ENCODE assay signal across 2 cellular contexts in the genomic region with DNA sequence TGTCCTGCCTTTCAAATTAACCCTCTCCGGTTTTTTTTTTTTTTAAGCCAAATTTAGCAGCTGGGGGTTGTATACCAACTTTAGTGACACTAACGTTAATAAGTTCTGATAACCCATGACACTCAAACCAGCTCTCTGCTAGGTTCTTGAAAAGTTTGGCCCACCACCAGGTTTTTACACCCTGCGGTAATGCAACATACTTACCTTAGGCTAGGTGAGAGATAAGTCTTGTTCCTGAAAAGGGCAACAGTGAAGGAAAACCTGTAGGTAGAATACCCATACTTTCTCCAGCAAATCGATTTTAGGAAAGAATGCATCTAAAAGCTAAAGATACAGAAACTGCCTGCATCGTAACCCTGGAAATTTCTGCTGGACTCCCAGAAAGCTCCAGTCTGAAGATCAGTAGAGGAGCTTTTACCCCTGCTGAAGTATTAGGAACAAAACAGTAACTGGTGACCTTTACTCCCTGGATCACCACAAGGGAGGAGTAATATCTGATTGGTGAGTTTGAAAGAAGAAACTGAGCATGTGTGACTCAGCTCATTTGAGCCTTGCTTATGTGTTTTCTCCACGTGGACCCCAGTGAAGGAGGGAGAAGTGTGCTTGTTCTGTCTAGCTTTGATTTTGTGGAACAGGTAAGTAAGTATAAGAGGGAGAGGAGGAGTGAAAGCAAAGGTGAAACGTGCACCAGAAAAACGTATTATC.
TF ChIP-seq lines count a peak whose summit lies in the region.

No MANE protein-coding gene starts in this region.

TF ChIP-seq in GM23338, 12 proteins besides CTCF, POLR2A, EP300 and RAD21 (continued from another document):
- TF ChIP-seq, protein P1, sequence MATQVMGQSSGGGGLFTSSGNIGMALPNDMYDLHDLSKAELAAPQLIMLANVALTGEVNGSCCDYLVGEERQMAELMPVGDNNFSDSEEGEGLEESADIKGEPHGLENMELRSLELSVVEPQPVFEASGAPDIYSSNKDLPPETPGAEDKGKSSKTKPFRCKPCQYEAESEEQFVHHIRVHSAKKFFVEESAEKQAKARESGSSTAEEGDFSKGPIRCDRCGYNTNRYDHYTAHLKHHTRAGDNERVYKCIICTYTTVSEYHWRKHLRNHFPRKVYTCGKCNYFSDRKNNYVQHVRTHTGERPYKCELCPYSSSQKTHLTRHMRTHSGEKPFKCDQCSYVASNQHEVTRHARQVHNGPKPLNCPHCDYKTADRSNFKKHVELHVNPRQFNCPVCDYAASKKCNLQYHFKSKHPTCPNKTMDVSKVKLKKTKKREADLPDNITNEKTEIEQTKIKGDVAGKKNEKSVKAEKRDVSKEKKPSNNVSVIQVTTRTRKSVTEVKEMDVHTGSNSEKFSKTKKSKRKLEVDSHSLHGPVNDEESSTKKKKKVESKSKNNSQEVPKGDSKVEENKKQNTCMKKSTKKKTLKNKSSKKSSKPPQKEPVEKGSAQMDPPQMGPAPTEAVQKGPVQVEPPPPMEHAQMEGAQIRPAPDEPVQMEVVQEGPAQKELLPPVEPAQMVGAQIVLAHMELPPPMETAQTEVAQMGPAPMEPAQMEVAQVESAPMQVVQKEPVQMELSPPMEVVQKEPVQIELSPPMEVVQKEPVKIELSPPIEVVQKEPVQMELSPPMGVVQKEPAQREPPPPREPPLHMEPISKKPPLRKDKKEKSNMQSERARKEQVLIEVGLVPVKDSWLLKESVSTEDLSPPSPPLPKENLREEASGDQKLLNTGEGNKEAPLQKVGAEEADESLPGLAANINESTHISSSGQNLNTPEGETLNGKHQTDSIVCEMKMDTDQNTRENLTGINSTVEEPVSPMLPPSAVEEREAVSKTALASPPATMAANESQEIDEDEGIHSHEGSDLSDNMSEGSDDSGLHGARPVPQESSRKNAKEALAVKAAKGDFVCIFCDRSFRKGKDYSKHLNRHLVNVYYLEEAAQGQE (IDR thresholded peaks at IDR 0.05; ENCODE audit: unreplicated experiment): no peak

TF ChIP-seq in K562, 482 proteins besides CTCF, POLR2A, EP300 and RAD21 (continued from another document and continues in another):
- TF ChIP-seq, protein P2, sequence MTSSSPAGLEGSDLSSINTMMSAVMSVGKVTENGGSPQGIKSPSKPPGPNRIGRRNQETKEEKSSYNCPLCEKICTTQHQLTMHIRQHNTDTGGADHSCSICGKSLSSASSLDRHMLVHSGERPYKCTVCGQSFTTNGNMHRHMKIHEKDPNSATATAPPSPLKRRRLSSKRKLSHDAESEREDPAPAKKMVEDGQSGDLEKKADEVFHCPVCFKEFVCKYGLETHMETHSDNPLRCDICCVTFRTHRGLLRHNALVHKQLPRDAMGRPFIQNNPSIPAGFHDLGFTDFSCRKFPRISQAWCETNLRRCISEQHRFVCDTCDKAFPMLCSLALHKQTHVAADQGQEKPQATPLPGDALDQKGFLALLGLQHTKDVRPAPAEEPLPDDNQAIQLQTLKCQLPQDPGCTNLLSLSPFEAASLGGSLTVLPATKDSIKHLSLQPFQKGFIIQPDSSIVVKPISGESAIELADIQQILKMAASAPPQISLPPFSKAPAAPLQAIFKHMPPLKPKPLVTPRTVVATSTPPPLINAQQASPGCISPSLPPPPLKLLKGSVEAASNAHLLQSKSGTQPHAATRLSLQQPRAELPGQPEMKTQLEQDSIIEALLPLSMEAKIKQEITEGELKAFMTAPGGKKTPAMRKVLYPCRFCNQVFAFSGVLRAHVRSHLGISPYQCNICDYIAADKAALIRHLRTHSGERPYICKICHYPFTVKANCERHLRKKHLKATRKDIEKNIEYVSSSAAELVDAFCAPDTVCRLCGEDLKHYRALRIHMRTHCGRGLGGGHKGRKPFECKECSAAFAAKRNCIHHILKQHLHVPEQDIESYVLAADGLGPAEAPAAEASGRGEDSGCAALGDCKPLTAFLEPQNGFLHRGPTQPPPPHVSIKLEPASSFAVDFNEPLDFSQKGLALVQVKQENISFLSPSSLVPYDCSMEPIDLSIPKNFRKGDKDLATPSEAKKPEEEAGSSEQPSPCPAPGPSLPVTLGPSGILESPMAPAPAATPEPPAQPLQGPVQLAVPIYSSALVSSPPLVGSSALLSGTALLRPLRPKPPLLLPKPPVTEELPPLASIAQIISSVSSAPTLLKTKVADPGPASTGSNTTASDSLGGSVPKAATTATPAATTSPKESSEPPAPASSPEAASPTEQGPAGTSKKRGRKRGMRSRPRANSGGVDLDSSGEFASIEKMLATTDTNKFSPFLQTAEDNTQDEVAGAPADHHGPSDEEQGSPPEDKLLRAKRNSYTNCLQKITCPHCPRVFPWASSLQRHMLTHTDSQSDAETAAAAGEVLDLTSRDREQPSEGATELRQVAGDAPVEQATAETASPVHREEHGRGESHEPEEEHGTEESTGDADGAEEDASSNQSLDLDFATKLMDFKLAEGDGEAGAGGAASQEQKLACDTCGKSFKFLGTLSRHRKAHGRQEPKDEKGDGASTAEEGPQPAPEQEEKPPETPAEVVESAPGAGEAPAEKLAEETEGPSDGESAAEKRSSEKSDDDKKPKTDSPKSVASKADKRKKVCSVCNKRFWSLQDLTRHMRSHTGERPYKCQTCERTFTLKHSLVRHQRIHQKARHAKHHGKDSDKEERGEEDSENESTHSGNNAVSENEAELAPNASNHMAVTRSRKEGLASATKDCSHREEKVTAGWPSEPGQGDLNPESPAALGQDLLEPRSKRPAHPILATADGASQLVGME (CRISPR knock-in tag; IDR thresholded peaks at IDR 0.05): no peak
- no peak for TF ChIP-seq RBM22 (IDR thresholded peaks at IDR 0.05; ENCODE audit: low read depth, low read length, poor library complexity, severe bottlenecking)
- TF ChIP-seq MAZ (CRISPR knock-in tag; conservative IDR thresholded peaks at IDR 0.05 in 1 of 2, IDR thresholded peaks at IDR 0.05 in 1 of 2): no peak
- TF ChIP-seq, protein P3, sequence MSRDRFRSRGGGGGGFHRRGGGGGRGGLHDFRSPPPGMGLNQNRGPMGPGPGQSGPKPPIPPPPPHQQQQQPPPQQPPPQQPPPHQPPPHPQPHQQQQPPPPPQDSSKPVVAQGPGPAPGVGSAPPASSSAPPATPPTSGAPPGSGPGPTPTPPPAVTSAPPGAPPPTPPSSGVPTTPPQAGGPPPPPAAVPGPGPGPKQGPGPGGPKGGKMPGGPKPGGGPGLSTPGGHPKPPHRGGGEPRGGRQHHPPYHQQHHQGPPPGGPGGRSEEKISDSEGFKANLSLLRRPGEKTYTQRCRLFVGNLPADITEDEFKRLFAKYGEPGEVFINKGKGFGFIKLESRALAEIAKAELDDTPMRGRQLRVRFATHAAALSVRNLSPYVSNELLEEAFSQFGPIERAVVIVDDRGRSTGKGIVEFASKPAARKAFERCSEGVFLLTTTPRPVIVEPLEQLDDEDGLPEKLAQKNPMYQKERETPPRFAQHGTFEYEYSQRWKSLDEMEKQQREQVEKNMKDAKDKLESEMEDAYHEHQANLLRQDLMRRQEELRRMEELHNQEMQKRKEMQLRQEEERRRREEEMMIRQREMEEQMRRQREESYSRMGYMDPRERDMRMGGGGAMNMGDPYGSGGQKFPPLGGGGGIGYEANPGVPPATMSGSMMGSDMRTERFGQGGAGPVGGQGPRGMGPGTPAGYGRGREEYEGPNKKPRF (IDR thresholded peaks at IDR 0.05; ENCODE audit: low read depth, low read length): no peak
- 0 out of 2 replicates have a peak, but pooled peaks have one; percentile 20 for TF ChIP-seq PML (IDR thresholded peaks at IDR 0.05; ENCODE audit: low read length)
- no peak for TF ChIP-seq FOXJ3 (CRISPR knock-in tag; IDR thresholded peaks at IDR 0.05)
- no peak for TF ChIP-seq FOXA1 (IDR thresholded peaks at IDR 0.05; ENCODE audit: borderline replicate concordance)
- TF ChIP-seq SUPT5H (IDR thresholded peaks at IDR 0.05): peak; percentile 51; the same call in 1 of the 2 replicates
- TF ChIP-seq ZNF668 (CRISPR knock-in tag; IDR thresholded peaks at IDR 0.05): 0 out of 2 replicates have a peak, but pooled peaks have one; percentile 45
- TF ChIP-seq L3MBTL2 (IDR thresholded peaks at IDR 0.05): peak; percentile 62; the same call in 1 of the 2 replicates
- no peak for TF ChIP-seq ZNF41 (CRISPR knock-in tag; conservative IDR thresholded peaks at IDR 0.05)
- TF ChIP-seq EWSR1 (IDR thresholded peaks at IDR 0.05; ENCODE audit: borderline replicate concordance, low read depth, partially characterized antibody): no peak
- TF ChIP-seq, protein P4, sequence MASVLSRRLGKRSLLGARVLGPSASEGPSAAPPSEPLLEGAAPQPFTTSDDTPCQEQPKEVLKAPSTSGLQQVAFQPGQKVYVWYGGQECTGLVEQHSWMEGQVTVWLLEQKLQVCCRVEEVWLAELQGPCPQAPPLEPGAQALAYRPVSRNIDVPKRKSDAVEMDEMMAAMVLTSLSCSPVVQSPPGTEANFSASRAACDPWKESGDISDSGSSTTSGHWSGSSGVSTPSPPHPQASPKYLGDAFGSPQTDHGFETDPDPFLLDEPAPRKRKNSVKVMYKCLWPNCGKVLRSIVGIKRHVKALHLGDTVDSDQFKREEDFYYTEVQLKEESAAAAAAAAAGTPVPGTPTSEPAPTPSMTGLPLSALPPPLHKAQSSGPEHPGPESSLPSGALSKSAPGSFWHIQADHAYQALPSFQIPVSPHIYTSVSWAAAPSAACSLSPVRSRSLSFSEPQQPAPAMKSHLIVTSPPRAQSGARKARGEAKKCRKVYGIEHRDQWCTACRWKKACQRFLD (CRISPR knock-in tag; IDR thresholded peaks at IDR 0.05): peak; percentile 53; the same call in 1 of the 2 replicates
- peak; percentile 91; the same call in 1 of the 2 replicates for TF ChIP-seq EP400 (IDR thresholded peaks at IDR 0.05)
- TF ChIP-seq, protein P5, sequence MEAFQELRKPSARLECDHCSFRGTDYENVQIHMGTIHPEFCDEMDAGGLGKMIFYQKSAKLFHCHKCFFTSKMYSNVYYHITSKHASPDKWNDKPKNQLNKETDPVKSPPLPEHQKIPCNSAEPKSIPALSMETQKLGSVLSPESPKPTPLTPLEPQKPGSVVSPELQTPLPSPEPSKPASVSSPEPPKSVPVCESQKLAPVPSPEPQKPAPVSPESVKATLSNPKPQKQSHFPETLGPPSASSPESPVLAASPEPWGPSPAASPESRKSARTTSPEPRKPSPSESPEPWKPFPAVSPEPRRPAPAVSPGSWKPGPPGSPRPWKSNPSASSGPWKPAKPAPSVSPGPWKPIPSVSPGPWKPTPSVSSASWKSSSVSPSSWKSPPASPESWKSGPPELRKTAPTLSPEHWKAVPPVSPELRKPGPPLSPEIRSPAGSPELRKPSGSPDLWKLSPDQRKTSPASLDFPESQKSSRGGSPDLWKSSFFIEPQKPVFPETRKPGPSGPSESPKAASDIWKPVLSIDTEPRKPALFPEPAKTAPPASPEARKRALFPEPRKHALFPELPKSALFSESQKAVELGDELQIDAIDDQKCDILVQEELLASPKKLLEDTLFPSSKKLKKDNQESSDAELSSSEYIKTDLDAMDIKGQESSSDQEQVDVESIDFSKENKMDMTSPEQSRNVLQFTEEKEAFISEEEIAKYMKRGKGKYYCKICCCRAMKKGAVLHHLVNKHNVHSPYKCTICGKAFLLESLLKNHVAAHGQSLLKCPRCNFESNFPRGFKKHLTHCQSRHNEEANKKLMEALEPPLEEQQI (IDR thresholded peaks at IDR 0.05): peak; percentile 83; the same call in 1 of the 2 replicates
- no peak for TF ChIP-seq TCF3 (CRISPR knock-in tag; IDR thresholded peaks at IDR 0.05)
- TF ChIP-seq ILF3 (IDR thresholded peaks at IDR 0.05; ENCODE audit: borderline replicate concordance): no peak
- TF ChIP-seq MAFF (IDR thresholded peaks at IDR 0.05; ENCODE audit: low read length): peak; percentile 65; the same call in 1 of the 2 replicates
- TF ChIP-seq ZNF274 (IDR thresholded peaks at IDR 0.05; ENCODE audit: borderline replicate concordance, low read depth, low read length): no peak
- TF ChIP-seq PRMT5 (CRISPR knock-in tag; IDR thresholded peaks at IDR 0.05): no peak
- no peak for TF ChIP-seq DACH1 (IDR thresholded peaks at IDR 0.05; ENCODE audit: partially characterized antibody)
- TF ChIP-seq, protein P6, sequence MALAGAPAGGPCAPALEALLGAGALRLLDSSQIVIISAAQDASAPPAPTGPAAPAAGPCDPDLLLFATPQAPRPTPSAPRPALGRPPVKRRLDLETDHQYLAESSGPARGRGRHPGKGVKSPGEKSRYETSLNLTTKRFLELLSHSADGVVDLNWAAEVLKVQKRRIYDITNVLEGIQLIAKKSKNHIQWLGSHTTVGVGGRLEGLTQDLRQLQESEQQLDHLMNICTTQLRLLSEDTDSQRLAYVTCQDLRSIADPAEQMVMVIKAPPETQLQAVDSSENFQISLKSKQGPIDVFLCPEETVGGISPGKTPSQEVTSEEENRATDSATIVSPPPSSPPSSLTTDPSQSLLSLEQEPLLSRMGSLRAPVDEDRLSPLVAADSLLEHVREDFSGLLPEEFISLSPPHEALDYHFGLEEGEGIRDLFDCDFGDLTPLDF (CRISPR knock-in tag; IDR thresholded peaks at IDR 0.05): no peak
- no peak for TF ChIP-seq CAMTA2 (CRISPR knock-in tag; conservative IDR thresholded peaks at IDR 0.05)
- TF ChIP-seq SOX6 (IDR thresholded peaks at IDR 0.05): no peak
- TF ChIP-seq, protein P7, sequence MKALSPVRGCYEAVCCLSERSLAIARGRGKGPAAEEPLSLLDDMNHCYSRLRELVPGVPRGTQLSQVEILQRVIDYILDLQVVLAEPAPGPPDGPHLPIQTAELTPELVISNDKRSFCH (CRISPR knock-in tag; IDR thresholded peaks at IDR 0.05): no peak
- TF ChIP-seq, protein P7 (tag; IDR thresholded peaks at IDR 0.05): peak; percentile 70; the same call in 1 of the 2 replicates
- peak in 1 of 2 experiments; percentile 58; a peak in 1 of 3 replicates for TF ChIP-seq CBX3 (IDR thresholded peaks at IDR 0.05; ENCODE audit: borderline replicate concordance in 1 of 2, low read length in 2 of 2)
- TF ChIP-seq TGIF2 (CRISPR knock-in tag; IDR thresholded peaks at IDR 0.05): no peak
- no peak for TF ChIP-seq MCM2 (IDR thresholded peaks at IDR 0.05; ENCODE audit: low read depth)
- TF ChIP-seq STAT5A (IDR thresholded peaks at IDR 0.05; ENCODE audit: borderline replicate concordance, low read length): 0 out of 2 replicates have a peak, but pooled peaks have one; percentile 4
- TF ChIP-seq KDM1A (IDR thresholded peaks at IDR 0.05): 0 out of 4 replicates have a peak, but pooled peaks of 1 of the 2 experiments have one; percentile 54
- no peak for TF ChIP-seq ZNF584 (CRISPR knock-in tag; IDR thresholded peaks at IDR 0.05; ENCODE audit: low read depth)
